Comparison of ENCODE assay signal across 8 cellular contexts in the genomic region with DNA sequence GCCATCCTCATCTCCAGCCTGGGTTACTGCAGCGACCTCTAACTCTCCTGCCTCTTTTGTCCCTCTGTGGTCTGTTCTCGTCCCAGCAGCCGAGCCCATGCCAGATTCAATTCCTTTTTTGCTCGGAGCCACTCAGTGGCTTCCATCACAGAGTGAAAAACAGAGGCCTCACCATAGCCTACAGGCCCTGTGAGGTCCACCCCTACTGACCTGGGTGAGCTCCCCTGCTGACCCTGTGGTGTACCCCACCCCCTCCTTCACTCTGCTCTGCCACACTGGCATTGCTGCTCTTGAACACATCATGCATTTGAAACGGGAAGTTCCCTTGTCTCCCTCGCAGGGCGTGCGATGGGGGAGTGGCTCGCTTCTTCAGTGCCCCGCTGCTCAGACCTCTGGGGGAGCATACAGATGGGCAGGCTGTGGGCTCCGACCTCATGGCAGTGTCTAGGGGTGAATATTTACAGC. TPM values are rescaled to one million over a fixed set of nuclear protein-coding genes. Genes with fewer than 3 reads are reported as not detected.
DNase-seq lines count a peak whose midpoint lies in the region; TF ChIP-seq lines count a peak whose summit lies in the region.

No MANE protein-coding gene starts in this region.

- TF ChIP-seq CTCF in endodermal cell (conservative IDR thresholded peaks at IDR 0.05) (no peak), brain microvascular endothelial cell (IDR thresholded peaks at IDR 0.05; ENCODE audit: low read depth, low read length, missing control alignments) (no peak)

- H3K9ac ChIP-seq in endodermal cell (ENCODE audit: extremely low read depth, low read length, poor library complexity, severe bottlenecking): no peak overlapping the region

- H3K27me3 Mint-ChIP-seq in IgD-negative memory B cell: no peaks in the 10 kb centered on the region
- peaks cover 21% of the 10 kb centered on the region for H3K27me3 Mint-ChIP-seq in endodermal cell (ENCODE audit: insufficient read depth)

- peak; percentile 49 to 57 for DNase-seq in activated CD4-positive, alpha-beta T cell treated with anti-CD3 and anti-CD28 coated beads for 4 hours
- DNase-seq in endodermal cell (peak; percentile 37), NCI-H1694 (lab: John Stamatoyannopoulos, UW) (no peak), brain microvascular endothelial cell (no peak), KG1 (lab: John Stamatoyannopoulos, UW) (no peak), DMS53 treated with DMSO at 0.1 percent for 48 hours (lab: John Stamatoyannopoulos, UW; ENCODE audit: unreplicated experiment) (no peak)
- peak; percentile 28 to 66 (median 47) for DNase-seq in stimulated activated naive CD4-positive, alpha-beta T cell (lab: John Stamatoyannopoulos, UW)

- H3K4me3 ChIP-seq in endodermal cell (ENCODE audit: low read length) (no peak overlapping the region), brain microvascular endothelial cell (ENCODE audit: low read depth, low read length) (no peak overlapping the region)

- H3K27ac Mint-ChIP-seq in IgD-negative memory B cell: peak overlapping the region; percentile 91 to 100 (median 94)
- H3K27ac Mint-ChIP-seq in endodermal cell: no peak overlapping the region

- H3K4me3 Mint-ChIP-seq in IgD-negative memory B cell (peak overlapping the region; percentile 92 to 98 (median 98)), endodermal cell (no peak overlapping the region)

- in situ Hi-C loops in brain microvascular endothelial cell (cut with HindIII; ENCODE audit: low pct_ligation_motif_present, low sequenced_read_pairs): no loop called here

- H3K4me1 Mint-ChIP-seq in IgD-negative memory B cell (peaks cover 40 to 46% (median 43%) of the 10 kb centered on the region in 3 donors), endodermal cell (peaks cover 3% of the 10 kb centered on the region)

- H3K36me3 Mint-ChIP-seq in IgD-negative memory B cell: peaks cover 4% of the 10 kb centered on the region
- peaks cover 14% of the 10 kb centered on the region for H3K36me3 Mint-ChIP-seq in endodermal cell (ENCODE audit: low read depth)

- no peaks in the 10 kb centered on the region for H3K9me3 ChIP-seq in endodermal cell (ENCODE audit: control insufficient read depth, low read length)

- H3K9me3 Mint-ChIP-seq in IgD-negative memory B cell (no peaks in the 10 kb centered on the region), endodermal cell (peaks cover 3% of the 10 kb centered on the region)

- H3K27ac ChIP-seq in endodermal cell (ENCODE audit: low read depth, low read length) (no peak overlapping the region), brain microvascular endothelial cell (no peak overlapping the region)

- no peaks in the 10 kb centered on the region for H3K27me3 ChIP-seq in endodermal cell (ENCODE audit: control insufficient read depth, insufficient read depth, low read length, poor library complexity, severe bottlenecking)
- no peaks in the 10 kb centered on the region for H3K27me3 ChIP-seq in brain microvascular endothelial cell (replicated peaks)

- 93 to 94% methylated on average over 4 to 11 of the region's 11 CpGs for WGBS in endodermal cell (ENCODE audit: insufficient coverage in 1 of 2, insufficient read length in 1 of 2), 2 experiments

- no peaks in the 10 kb centered on the region for H3K4me1 ChIP-seq in endodermal cell (ENCODE audit: control insufficient read depth, insufficient read depth, low read length)

- H3K36me3 ChIP-seq in endodermal cell (ENCODE audit: control insufficient read depth, insufficient read depth, low read length): no peaks in the 10 kb centered on the region
- H3K36me3 ChIP-seq in brain microvascular endothelial cell (replicated peaks): peaks cover 10% of the 10 kb centered on the region

RNA-seq across cellular contexts. Expression of gene AIP, which starts 2.1 kb away (rescaled TPM):
- 158 TPM for polyA plus RNA-seq in IgD-negative memory B cell
- 10 to 100 TPM; 27.6 to 33.8 TPM for total RNA-seq in endodermal cell
- 43.1 TPM for polyA plus RNA-seq in endodermal cell (2013, experiment 1 of 2)
- polyA plus RNA-seq in endodermal cell (2013, experiment 2 of 2): 41.1 TPM

RNA-seq across cellular contexts. Expression of gene TMEM134, which starts 15.8 kb away (rescaled TPM):
- polyA plus RNA-seq in IgD-negative memory B cell: 272 TPM
- total RNA-seq in endodermal cell: 10 to 100 TPM; 67.4 to 87.8 TPM
- polyA plus RNA-seq in endodermal cell (2013, experiment 1 of 2): 60.9 TPM
- 57.1 TPM for polyA plus RNA-seq in endodermal cell (2013, experiment 2 of 2)

RNA-seq across cellular contexts. Expression of gene PITPNM1, which starts 20.3 kb away (rescaled TPM):
- polyA plus RNA-seq in IgD-negative memory B cell: 40.6 TPM
- 100 to 1,000 TPM in 1 of 2 donors, 10 to 100 TPM in 1; 94.6 to 104 TPM for total RNA-seq in endodermal cell
- 39.0 TPM for polyA plus RNA-seq in endodermal cell (2013, experiment 1 of 2)
- polyA plus RNA-seq in endodermal cell (2013, experiment 2 of 2): 38.2 TPM

RNA-seq across cellular contexts. Expression of gene CDK2AP2, which starts 23.1 kb away (rescaled TPM):
- polyA plus RNA-seq in IgD-negative memory B cell: 133 TPM
- total RNA-seq in endodermal cell: 10 to 100 TPM; 30.6 to 47.6 TPM
- 40.4 TPM for polyA plus RNA-seq in endodermal cell (2013, experiment 1 of 2)
- 40.4 TPM for polyA plus RNA-seq in endodermal cell (2013, experiment 2 of 2)

RNA-seq across cellular contexts. Expression of gene CABP4, which starts 29.7 kb away (rescaled TPM):
- 3.9 TPM for polyA plus RNA-seq in IgD-negative memory B cell
- not detected for total RNA-seq in endodermal cell
- polyA plus RNA-seq in endodermal cell (2013, experiment 1 of 2): not detected
- not detected for polyA plus RNA-seq in endodermal cell (2013, experiment 2 of 2)

Comparison
In these comparisons a context has a peak if more than half of its experiments do, and no peak if none do; other contexts are left out.
1. DNase-seq: peak in activated CD4-positive, alpha-beta T cell treated with anti-CD3 and anti-CD28 coated beads for 4 hours (2 of 2), endodermal cell (single experiment) and stimulated activated naive CD4-positive, alpha-beta T cell (6 of 6); none in NCI-H1694 (single experiment), brain microvascular endothelial cell (single experiment), KG1 (single experiment) and DMS53 treated with DMSO at 0.1 percent for 48 hours (single experiment).